8 cellular contexts compared by ENCODE assay signal in genomic region chr12:120290541-120291312, GRCh38. TPM values are rescaled to one million over a fixed set of nuclear protein-coding genes. Genes with fewer than 3 reads are reported as not detected.
DNase-seq lines count a peak whose midpoint lies in the region; ATAC-seq and TF ChIP-seq lines count a peak whose summit lies in the region.

No MANE protein-coding gene starts in this region.

- H3K79me2 ChIP-seq in DND-41 (ENCODE audit: insufficient read depth, low read length), result no peaks in the 10 kb centered on the region

- peak overlapping the region in 1 of 2 experiments; percentile 42; a peak in 2 of 4 replicates for H3K4me3 ChIP-seq in DND-41 (ENCODE audit: low read depth in 1 of 2, low read length in 2 of 2)
- peak overlapping the region; percentile 24 to 37 for H3K4me3 ChIP-seq in foreskin fibroblast (ENCODE audit: low read depth in 1 of 2, low read length in 2 of 2)
- peak overlapping the region; percentile 51 for H3K4me3 ChIP-seq in skeletal muscle satellite cell (ENCODE audit: low read length)

- no peaks in the 10 kb centered on the region for H3K9me3 ChIP-seq in DND-41 (ENCODE audit: insufficient read depth, low read length, severe bottlenecking)
- no peaks in the 10 kb centered on the region for H3K9me3 ChIP-seq in skeletal muscle satellite cell (replicated peaks; ENCODE audit: low read length)

- peak overlapping the region; percentile 58 for H3K4me2 ChIP-seq in DND-41 (ENCODE audit: insufficient read depth, low read length)
- H3K4me2 ChIP-seq in skeletal muscle satellite cell (ENCODE audit: low read length), result peak overlapping the region; percentile 76

- H3K4me1 ChIP-seq in DND-41 (ENCODE audit: insufficient read depth, low read length) (peaks cover 33% of the 10 kb centered on the region), skeletal muscle satellite cell (ENCODE audit: control insufficient read depth, insufficient read depth, low read length) (peaks cover 13% of the 10 kb centered on the region)

- H2AFZ ChIP-seq in DND-41 (ENCODE audit: low read depth, low read length), result peak overlapping the region; percentile 70

- peak overlapping the region; percentile 27 for H3K27ac ChIP-seq in DND-41 (ENCODE audit: low read length)

- H4K20me1 ChIP-seq in DND-41 (ENCODE audit: insufficient read depth, low read length), result no peaks in the 10 kb centered on the region

- no peak for DNase-seq in DND-41
- DNase-seq in NCI-H146 treated with DMSO at 0.1 percent for 48 hours (lab: John Stamatoyannopoulos, UW; ENCODE audit: unreplicated experiment), result peak; percentile 59
- DNase-seq in activated T-cell treated with anti-CD3 and anti-CD28 coated beads for 24 hours (ENCODE audit: low read depth), result peak; percentile 4
- no peak for DNase-seq in foreskin fibroblast
- no peak for DNase-seq in NCI-H187 (lab: John Stamatoyannopoulos, UW)
- no peak for DNase-seq in NCI-H1436 (lab: John Stamatoyannopoulos, UW)

- H3K27me3 ChIP-seq in DND-41 (ENCODE audit: insufficient read depth, low read length, poor library complexity) (no peaks in the 10 kb centered on the region), skeletal muscle satellite cell (ENCODE audit: control insufficient read depth, insufficient read depth, low read length) (no peaks in the 10 kb centered on the region)

- ATAC-seq in DND-41 (ENCODE audit: insufficient read depth, low read depth) (no peak), GM21576 (IDR thresholded peaks at IDR 0.05; ENCODE audit: unreplicated experiment) (no peak)

- TF ChIP-seq CTCF in DND-41 (IDR thresholded peaks at IDR 0.05; ENCODE audit: borderline replicate concordance, extremely low read depth, low read length, poor library complexity, severe bottlenecking) (no peak), foreskin fibroblast (IDR thresholded peaks at IDR 0.05; ENCODE audit: low read depth, low read length) (no peak)

- H3K36me3 ChIP-seq in DND-41 (ENCODE audit: insufficient read depth, low read length) (no peaks in the 10 kb centered on the region), skeletal muscle satellite cell (ENCODE audit: insufficient read depth, low read length) (no peaks in the 10 kb centered on the region)

- H3K9ac ChIP-seq in DND-41 (ENCODE audit: low read depth, low read length), result peak overlapping the region; percentile 28
- H3K9ac ChIP-seq in skeletal muscle satellite cell (ENCODE audit: low read depth, low read length), result peak overlapping the region; percentile 47

RNA-seq across cellular contexts. Expression of gene RNU4-2, which starts 1.0 kb away (rescaled TPM):
- total RNA-seq in skeletal muscle satellite cell (2012; rRNA removed), result under 0.01 TPM in 2 replicates

RNA-seq across cellular contexts. Expression of gene RNU4-1, which starts 2.3 kb away (rescaled TPM):
- under 0.01 TPM in 2 replicates for total RNA-seq in skeletal muscle satellite cell (2012; rRNA removed)

RNA-seq across cellular contexts. Expression of gene SIRT4, which starts 11.4 kb away (rescaled TPM):
- 0.22 TPM in 1 of 2 replicates, not detected in the other for total RNA-seq in skeletal muscle satellite cell (2012; rRNA removed)

RNA-seq across cellular contexts. Expression of gene PXN, which starts 25.2 kb away (rescaled TPM):
- 116 and 118 TPM in 2 replicates for total RNA-seq in skeletal muscle satellite cell (2012; rRNA removed)

RNA-seq across cellular contexts. Expression of gene PLA2G1B, which starts 36.9 kb away (rescaled TPM):
- total RNA-seq in skeletal muscle satellite cell (2012; rRNA removed), result not detected in 2 replicates

Comparison
In these comparisons a context has a peak if more than half of its experiments do, and no peak if none do; other contexts are left out.
1. DNase-seq: peak in NCI-H146 treated with DMSO at 0.1 percent for 48 hours (single experiment) and activated T-cell treated with anti-CD3 and anti-CD28 coated beads for 24 hours (single experiment); none in DND-41 (single experiment), foreskin fibroblast (0 of 2), NCI-H187 (0 of 2) and NCI-H1436 (single experiment).